ENCODE assay signal across 1 cellular context in genomic region chr2:187749804-187750431, GRCh38.
TF ChIP-seq lines count a peak whose summit lies in the region.

No MANE protein-coding gene starts in this region.

TF ChIP-seq in IMR-90, 13 proteins besides CTCF, POLR2A, EP300 and RAD21:
- TF ChIP-seq CHD1 (IDR thresholded peaks at IDR 0.05; ENCODE audit: low read depth, low read length), result no peak
- TF ChIP-seq FOS (IDR thresholded peaks at IDR 0.05; ENCODE audit: low read depth, low read length), result no peak
- TF ChIP-seq CEBPB (IDR thresholded peaks at IDR 0.05; ENCODE audit: low read depth, low read length), result no peak
- no peak for TF ChIP-seq NFE2L2 (IDR thresholded peaks at IDR 0.05; ENCODE audit: low read depth, low read length)
